In the genomic region with DNA sequence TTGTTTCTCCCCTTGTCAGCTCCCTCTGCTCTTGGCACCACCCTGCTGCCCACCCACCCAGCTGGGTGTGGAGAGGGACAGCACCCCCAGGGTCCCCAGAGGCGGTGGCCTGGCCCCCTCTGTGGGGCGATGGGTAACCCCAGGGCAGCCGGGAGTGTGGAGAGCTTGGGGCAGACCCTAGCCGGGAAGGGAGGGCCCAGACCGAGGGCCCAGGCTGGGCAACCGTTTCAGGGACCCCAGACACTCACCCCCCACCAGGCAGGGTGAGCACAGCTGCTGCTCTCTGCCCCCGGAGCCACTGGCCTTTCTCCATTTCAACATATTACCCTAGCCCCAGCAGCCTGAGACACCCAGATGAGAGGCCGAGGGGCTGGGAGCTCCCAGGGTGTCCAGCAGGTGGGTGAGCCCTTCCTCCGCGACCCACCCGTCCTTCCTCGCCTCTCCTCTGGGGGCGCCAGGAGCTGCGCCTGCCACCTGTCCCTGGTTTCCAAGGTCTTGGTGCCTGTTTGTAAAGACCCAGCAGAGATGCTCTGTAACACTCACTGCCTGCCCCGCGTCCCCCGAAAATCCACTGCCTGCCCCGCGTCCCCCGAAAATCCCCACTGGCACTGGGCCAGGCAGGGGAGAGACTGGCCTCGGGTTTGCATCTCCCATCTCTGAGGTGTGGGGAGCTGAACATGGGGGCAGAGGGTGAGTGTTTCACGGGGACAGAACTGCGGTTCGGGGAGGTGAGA, we compare ENCODE assay signal across 8 cellular contexts. TPM values are rescaled to one million over a fixed set of nuclear protein-coding genes. Genes with fewer than 3 reads are reported as not detected.
DNase-seq lines count a peak whose midpoint lies in the region; ATAC-seq and TF ChIP-seq lines count a peak whose summit lies in the region.

No MANE protein-coding gene starts in this region.

- H3K4me3 ChIP-seq in AG04449 (ENCODE audit: low read depth, low read length) = no peak overlapping the region
- no peak overlapping the region for H3K4me3 ChIP-seq in GM12864 (ENCODE audit: low read depth, low read length)
- H3K4me3 ChIP-seq in endodermal cell (ENCODE audit: low read length) = no peak overlapping the region

- 46 to 54% methylated on average over 11 to 24 of the region's 24 CpGs for WGBS in endodermal cell (ENCODE audit: insufficient coverage in 1 of 2, insufficient read length in 1 of 2), 2 experiments

- no peaks in the 10 kb centered on the region for H3K27me3 ChIP-seq in endodermal cell (ENCODE audit: control insufficient read depth, insufficient read depth, low read length, poor library complexity, severe bottlenecking)

- peaks cover 1% of the 10 kb centered on the region for H3K4me1 Mint-ChIP-seq in endodermal cell

- no peaks in the 10 kb centered on the region for H3K27me3 Mint-ChIP-seq in endodermal cell (ENCODE audit: insufficient read depth)

- POLR2A ChIA-PET in AG04449 (lab: Yijun Ruan, JAX) = no interaction called here

- H3K27ac Mint-ChIP-seq in endodermal cell = no peak overlapping the region

- no peaks in the 10 kb centered on the region for H3K4me1 ChIP-seq in endodermal cell (ENCODE audit: control insufficient read depth, insufficient read depth, low read length)

- DNase-seq in AG04449 (ENCODE audit: low read depth, low spot score) = no peak
- no peak for DNase-seq in GM12864 (ENCODE audit: low read depth)
- peak; percentile 13 for DNase-seq in NCI-H524 treated with DMSO at 0.1 percent for 48 hours (lab: John Stamatoyannopoulos, UW)
- peak; percentile 97 for DNase-seq in endodermal cell
- DNase-seq in stimulated activated CD4-positive, alpha-beta T cell treated with anti-CD3 and anti-CD28 coated beads, Interleukin-4, amount 100 ng/mL, for 24 hours = no peak
- DNase-seq in stimulated activated CD4-positive, alpha-beta T cell treated with anti-CD3 and anti-CD28 coated beads, Interleukin-4, amount 100 ng/mL, for 4 hours = no peak

- no peaks in the 10 kb centered on the region for H3K9me3 ChIP-seq in endodermal cell (ENCODE audit: control insufficient read depth, low read length)

- ATAC-seq in HG03045 (IDR thresholded peaks at IDR 0.05; ENCODE audit: unreplicated experiment) (no peak), HG02610 (IDR thresholded peaks at IDR 0.05; ENCODE audit: unreplicated experiment) (no peak)

- no peak overlapping the region for H3K9ac ChIP-seq in endodermal cell (ENCODE audit: extremely low read depth, low read length, poor library complexity, severe bottlenecking)

- peak; percentile 67 for TF ChIP-seq CTCF in AG04449 (IDR thresholded peaks at IDR 0.05; ENCODE audit: insufficient read depth, low read length, missing control alignments)
- TF ChIP-seq CTCF in GM12864 (IDR thresholded peaks at IDR 0.05; ENCODE audit: low read depth, low read length, missing control alignments) = peak; percentile 78
- TF ChIP-seq CTCF in endodermal cell (conservative IDR thresholded peaks at IDR 0.05) = peak; percentile 86

- no peaks in the 10 kb centered on the region for H3K36me3 ChIP-seq in endodermal cell (ENCODE audit: control insufficient read depth, insufficient read depth, low read length)

- CTCF ChIA-PET in AG04449 (lab: Yijun Ruan, JAX) = interaction anchor here (0.8 to 2.4 kb wide), 8 partner anchors 10 to 187 kb away, joined by 3 to 22 read pairs (median 4); no protein-coding TSS in a partner anchor

- no peaks in the 10 kb centered on the region for H3K9me3 Mint-ChIP-seq in endodermal cell

- peak overlapping the region; percentile 22 for H3K27ac ChIP-seq in endodermal cell (ENCODE audit: low read depth, low read length)

- H3K36me3 Mint-ChIP-seq in endodermal cell (ENCODE audit: low read depth) = peaks cover 3% of the 10 kb centered on the region

- no peak overlapping the region for H3K4me3 Mint-ChIP-seq in endodermal cell

RNA-seq across cellular contexts. Expression of a gene that starts 45.4 kb away (rescaled TPM):
- total RNA-seq in endodermal cell = 10 to 100 TPM; 63.9 to 78.1 TPM
- 40.3 TPM for polyA plus RNA-seq in endodermal cell (2013, experiment 1 of 2)
- polyA plus RNA-seq in endodermal cell (2013, experiment 2 of 2) = 37.2 TPM

Comparison
In these comparisons a context has a peak if more than half of its experiments do, and no peak if none do; other contexts are left out.
1. DNase-seq: peak in NCI-H524 treated with DMSO at 0.1 percent for 48 hours (single experiment) and endodermal cell (single experiment); none in AG04449 (single experiment), GM12864 (single experiment), stimulated activated CD4-positive, alpha-beta T cell treated with anti-CD3 and anti-CD28 coated beads, Interleukin-4, amount 100 ng/mL, for 24 hours (single experiment) and stimulated activated CD4-positive, alpha-beta T cell treated with anti-CD3 and anti-CD28 coated beads, Interleukin-4, amount 100 ng/mL, for 4 hours (0 of 2).
2. Peak in every context shown above with its lines, with median percentiles within 50 percentile points of each other: CTCF ChIP-seq.